ENCODE assay signal across 8 cellular contexts in the genomic region with DNA sequence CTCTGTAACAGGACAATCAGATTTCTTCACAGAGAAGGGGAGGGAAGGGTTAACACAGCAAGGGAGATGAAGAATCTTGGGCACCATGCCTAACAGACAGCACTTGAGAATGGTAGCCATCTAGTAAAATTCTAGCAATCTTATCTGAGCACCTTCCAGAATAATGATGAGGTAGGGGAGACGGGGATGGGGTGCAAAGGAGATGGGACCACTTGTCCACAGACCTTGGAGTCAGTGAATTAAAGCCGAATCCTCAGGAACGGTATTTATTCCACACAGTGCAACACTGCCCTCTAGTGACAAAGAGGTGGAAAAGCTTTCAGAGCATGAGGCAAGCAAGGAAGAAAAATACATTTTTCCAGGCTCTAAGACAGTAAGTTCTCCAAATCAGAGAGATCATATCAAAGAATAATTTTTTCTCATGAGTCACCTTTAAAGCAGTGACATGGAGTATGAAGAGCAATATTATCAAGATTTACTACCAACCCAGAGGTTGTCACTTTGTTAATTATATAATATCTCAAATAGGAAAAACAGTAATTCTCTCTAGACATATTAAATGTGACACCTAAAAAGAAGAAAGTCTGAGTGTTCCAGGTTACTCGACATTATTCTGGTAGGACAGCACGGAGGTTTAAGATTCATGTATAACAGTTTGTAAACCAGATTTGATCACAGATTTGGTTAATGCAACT. TPM values are rescaled to one million over a fixed set of nuclear protein-coding genes. Genes with fewer than 3 reads are reported as not detected.
DNase-seq lines count a peak whose midpoint lies in the region; ATAC-seq and TF ChIP-seq lines count a peak whose summit lies in the region.

No MANE protein-coding gene starts in this region.

- no peak overlapping the region for H4K91ac ChIP-seq in H9 (ENCODE audit: insufficient read length, low read depth, low read length)

- no peak overlapping the region for H3K27ac ChIP-seq in H9 (ENCODE audit: insufficient read length, low read depth, low read length)

- WGBS in H9 (ENCODE audit: extremely low coverage, insufficient read length, low lambda C conversion rate) = no CpG with 5 or more reads among the region's 5 CpGs

- H3T11ph ChIP-seq in H9 (ENCODE audit: low read length) = no peak overlapping the region

- CTCF ChIA-PET in WTC11 (lab: Charles Lee) = interaction anchor here (0.5 to 3.5 kb wide), 9 partner anchors 8 to 304 kb away, joined by 3 to 33 read pairs (median 5); no protein-coding TSS in a partner anchor

- no peak overlapping the region for H3K23ac ChIP-seq in H9 (ENCODE audit: insufficient read length, low read depth, low read length)

- H3K9ac ChIP-seq in H9 (ENCODE audit: extremely low read depth, insufficient read length, low read length) = no peak overlapping the region

- no peaks in the 10 kb centered on the region for H3K27me3 ChIP-seq in H9 (ENCODE audit: insufficient read depth, low read length)

- H3K23me2 ChIP-seq in H9 (ENCODE audit: insufficient read length, low read depth, low read length, poor library complexity, severe bottlenecking) = no peaks in the 10 kb centered on the region

- H2BK15ac ChIP-seq in H9 (ENCODE audit: low read depth, low read length) = no peak overlapping the region

- DNase-seq in SIG-M5 treated with dmso at 0.1 percent for 504 hours (lab: John Stamatoyannopoulos, UW; ENCODE audit: unreplicated experiment) (peak; percentile 29), SIG-M5 (lab: John Stamatoyannopoulos, UW) (no peak), H9 (no peak), NCI-H2171 (lab: John Stamatoyannopoulos, UW) (peak; percentile 17), WTC11 (ENCODE audit: low spot score) (no peak), fibroblast of peridontal ligament (ENCODE audit: extremely low read depth) (peak; percentile 83), nephron progenitor cell (peak; percentile 33)

- no peaks in the 10 kb centered on the region for H3K9me3 ChIP-seq in H9 (ENCODE audit: control insufficient read depth, low read depth, low read length)

- H3K9me3 Mint-ChIP-seq in H9 = no peaks in the 10 kb centered on the region
- no peaks in the 10 kb centered on the region for H3K9me3 Mint-ChIP-seq in WTC11
- no peaks in the 10 kb centered on the region for H3K9me3 Mint-ChIP-seq in nephron progenitor cell

- no peak overlapping the region for H2BK120ac ChIP-seq in H9 (ENCODE audit: low read depth, low read length, poor library complexity, severe bottlenecking)

- no peak overlapping the region for H2AFZ ChIP-seq in H9 (ENCODE audit: low read length)

- H3K36me3 Mint-ChIP-seq in H9 (ENCODE audit: insufficient read depth in 1 of 3, low read depth in 3 of 3) (no peaks in the 10 kb centered on the region), WTC11 (no peaks in the 10 kb centered on the region), nephron progenitor cell (ENCODE audit: low read depth) (no peaks in the 10 kb centered on the region)

- H4K5ac ChIP-seq in H9 (ENCODE audit: insufficient read length, low read depth, low read length) = no peak overlapping the region

- no peaks in the 10 kb centered on the region for H4K20me1 ChIP-seq in H9 (ENCODE audit: control insufficient read depth, insufficient read depth, insufficient read length)

- H3K14ac ChIP-seq in H9 (ENCODE audit: insufficient read depth, low read length) = no peak overlapping the region

- H3K79me1 ChIP-seq in H9 (ENCODE audit: insufficient read depth, low read depth, low read length, poor library complexity, severe bottlenecking) = no peaks in the 10 kb centered on the region

- H2BK12ac ChIP-seq in H9 (ENCODE audit: insufficient read length, low read depth, low read length) = no peak overlapping the region

- H3K4ac ChIP-seq in H9 (ENCODE audit: low read depth, low read length) = no peak overlapping the region

- H2BK5ac ChIP-seq in H9 (ENCODE audit: insufficient read length, low read length) = no peak overlapping the region

- no peak overlapping the region for H3K56ac ChIP-seq in H9 (ENCODE audit: insufficient read length, low read depth, low read length)

- H3K4me1 Mint-ChIP-seq in H9 (peaks cover 0 to 2% of the 10 kb centered on the region in 2 experiments; a peak in 1 of 4 replicates), WTC11 (peaks cover 10% of the 10 kb centered on the region), nephron progenitor cell (peaks cover 7% of the 10 kb centered on the region)

- POLR2A ChIA-PET in WTC11 (lab: Charles Lee) = no interaction called here

- peak; percentile 78 for ATAC-seq in WTC11
- ATAC-seq in GM18858 (IDR thresholded peaks at IDR 0.05; ENCODE audit: unreplicated experiment) = no peak

- H2AK5ac ChIP-seq in H9 (ENCODE audit: insufficient read length, low read length) = no peak overlapping the region

- H4K8ac ChIP-seq in H9 (replicated peaks; ENCODE audit: insufficient read length, low read depth, low read length) = no peak overlapping the region

- H3K18ac ChIP-seq in H9 (ENCODE audit: insufficient read length, low read depth, low read length) = no peak overlapping the region

- no peak overlapping the region for H2BK20ac ChIP-seq in H9 (ENCODE audit: low read depth, low read length, poor library complexity, severe bottlenecking)

- no peak overlapping the region for H3K4me2 ChIP-seq in H9 (ENCODE audit: insufficient read depth, insufficient read length, low read length)

- H3K27me3 Mint-ChIP-seq in H9 (ENCODE audit: low read depth) = no peaks in the 10 kb centered on the region
- no peaks in the 10 kb centered on the region; the same call in 1 of the 2 replicates for H3K27me3 Mint-ChIP-seq in WTC11 (ENCODE audit: low read depth)
- H3K27me3 Mint-ChIP-seq in nephron progenitor cell (ENCODE audit: low read depth, poor library complexity) = peaks cover 14% of the 10 kb centered on the region

- H3K27ac Mint-ChIP-seq in H9 (no peak overlapping the region; a peak in 1 of 7 replicates), WTC11 (no peak overlapping the region), nephron progenitor cell (no peak overlapping the region)

- no peaks in the 10 kb centered on the region for H3K4me1 ChIP-seq in H9 (ENCODE audit: insufficient read depth, low read length)

- H3K4me3 Mint-ChIP-seq in H9 (no peak overlapping the region), WTC11 (no peak overlapping the region), nephron progenitor cell (no peak overlapping the region)

- TF ChIP-seq CTCF in H9 (conservative IDR thresholded peaks at IDR 0.05) = peak; percentile 94
- peak; percentile 86 for TF ChIP-seq CTCF in WTC11 (IDR thresholded peaks at IDR 0.05)
- peak; percentile 95 for TF ChIP-seq CTCF in nephron progenitor cell (IDR thresholded peaks at IDR 0.05)

- no peaks in the 10 kb centered on the region for H3K79me2 ChIP-seq in H9 (ENCODE audit: insufficient read depth, low read length)

TF ChIP-seq in WTC11, 78 proteins besides CTCF, POLR2A, EP300 and RAD21:
- TF ChIP-seq, protein P1, sequence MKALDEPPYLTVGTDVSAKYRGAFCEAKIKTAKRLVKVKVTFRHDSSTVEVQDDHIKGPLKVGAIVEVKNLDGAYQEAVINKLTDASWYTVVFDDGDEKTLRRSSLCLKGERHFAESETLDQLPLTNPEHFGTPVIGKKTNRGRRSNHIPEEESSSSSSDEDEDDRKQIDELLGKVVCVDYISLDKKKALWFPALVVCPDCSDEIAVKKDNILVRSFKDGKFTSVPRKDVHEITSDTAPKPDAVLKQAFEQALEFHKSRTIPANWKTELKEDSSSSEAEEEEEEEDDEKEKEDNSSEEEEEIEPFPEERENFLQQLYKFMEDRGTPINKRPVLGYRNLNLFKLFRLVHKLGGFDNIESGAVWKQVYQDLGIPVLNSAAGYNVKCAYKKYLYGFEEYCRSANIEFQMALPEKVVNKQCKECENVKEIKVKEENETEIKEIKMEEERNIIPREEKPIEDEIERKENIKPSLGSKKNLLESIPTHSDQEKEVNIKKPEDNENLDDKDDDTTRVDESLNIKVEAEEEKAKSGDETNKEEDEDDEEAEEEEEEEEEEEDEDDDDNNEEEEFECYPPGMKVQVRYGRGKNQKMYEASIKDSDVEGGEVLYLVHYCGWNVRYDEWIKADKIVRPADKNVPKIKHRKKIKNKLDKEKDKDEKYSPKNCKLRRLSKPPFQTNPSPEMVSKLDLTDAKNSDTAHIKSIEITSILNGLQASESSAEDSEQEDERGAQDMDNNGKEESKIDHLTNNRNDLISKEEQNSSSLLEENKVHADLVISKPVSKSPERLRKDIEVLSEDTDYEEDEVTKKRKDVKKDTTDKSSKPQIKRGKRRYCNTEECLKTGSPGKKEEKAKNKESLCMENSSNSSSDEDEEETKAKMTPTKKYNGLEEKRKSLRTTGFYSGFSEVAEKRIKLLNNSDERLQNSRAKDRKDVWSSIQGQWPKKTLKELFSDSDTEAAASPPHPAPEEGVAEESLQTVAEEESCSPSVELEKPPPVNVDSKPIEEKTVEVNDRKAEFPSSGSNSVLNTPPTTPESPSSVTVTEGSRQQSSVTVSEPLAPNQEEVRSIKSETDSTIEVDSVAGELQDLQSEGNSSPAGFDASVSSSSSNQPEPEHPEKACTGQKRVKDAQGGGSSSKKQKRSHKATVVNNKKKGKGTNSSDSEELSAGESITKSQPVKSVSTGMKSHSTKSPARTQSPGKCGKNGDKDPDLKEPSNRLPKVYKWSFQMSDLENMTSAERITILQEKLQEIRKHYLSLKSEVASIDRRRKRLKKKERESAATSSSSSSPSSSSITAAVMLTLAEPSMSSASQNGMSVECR (CRISPR knock-in tag; IDR thresholded peaks at IDR 0.05; ENCODE audit: borderline replicate concordance) = no peak
- TF ChIP-seq CREB1 (CRISPR knock-in tag; IDR thresholded peaks at IDR 0.05) (no peak), ATF1 (CRISPR knock-in tag; IDR thresholded peaks at IDR 0.05) (no peak), HMGA2 (CRISPR knock-in tag; IDR thresholded peaks at IDR 0.05) (no peak), MYBL2 (CRISPR knock-in tag; IDR thresholded peaks at IDR 0.05) (no peak), SMAD4 (CRISPR knock-in tag; IDR thresholded peaks at IDR 0.05) (no peak)
- TF ChIP-seq, protein P2, sequence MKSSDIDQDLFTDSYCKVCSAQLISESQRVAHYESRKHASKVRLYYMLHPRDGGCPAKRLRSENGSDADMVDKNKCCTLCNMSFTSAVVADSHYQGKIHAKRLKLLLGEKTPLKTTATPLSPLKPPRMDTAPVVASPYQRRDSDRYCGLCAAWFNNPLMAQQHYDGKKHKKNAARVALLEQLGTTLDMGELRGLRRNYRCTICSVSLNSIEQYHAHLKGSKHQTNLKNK (CRISPR knock-in tag; IDR thresholded peaks at IDR 0.05) = no peak

RNA-seq across cellular contexts. Expression of a gene that starts 43.3 kb away (rescaled TPM):
- 2.5 and 3.0 TPM in 2 replicates for total RNA-seq in H9 (2021)
- total RNA-seq in WTC11 (2021) = 26.8 to 33.3 TPM (median 27.6 TPM) in 3 replicates

Comparison
In these comparisons a context has a peak if more than half of its experiments do, and no peak if none do; other contexts are left out.
1. DNase-seq: peak in SIG-M5 treated with dmso at 0.1 percent for 504 hours (single experiment), NCI-H2171 (single experiment), fibroblast of peridontal ligament (single experiment) and nephron progenitor cell (single experiment); none in SIG-M5 (single experiment), H9 (single experiment) and WTC11 (single experiment).
2. Peak in every context shown above with its lines, with median percentiles within 50 percentile points of each other: CTCF ChIP-seq.